Comparison of ENCODE assay signal across 21 cellular contexts in genomic region chr21:38561613-38562012, GRCh38.
DNase-seq lines count a peak whose midpoint lies in the region; ATAC-seq, FAIRE-seq and TF ChIP-seq lines count a peak whose summit lies in the region.
"Had no signal": no experiment of that assay in that cellular context is flagged by ENCODE, and none has a peak within 500 bp of the region (broad histone marks: within the 10 kb centered on the region; RNA-seq: fewer than 3 reads in every experiment).

No MANE protein-coding gene starts in this region.

- FAIRE-seq in colon (lab: Jason Lieb, UNC), result peak; percentile 53
- FAIRE-seq: A204.1, D721Med, G401.6, GM12892, GM19239, H1 had no signal

- H3K4me1 ChIP-seq in mucosa of descending colon (ENCODE audit: low read depth), result peaks cover 7% of the 10 kb centered on the region

- intact Hi-C loops in mucosa of descending colon (cut with DNase I, micrococcal nuclease), result no loop called here

- H3K4me3 ChIP-seq in mucosa of descending colon, result no peak overlapping the region
- H3K4me3 ChIP-seq: BLaER1, GM23248 had no signal

- H3K9me3 ChIP-seq in mucosa of descending colon, result no peaks in the 10 kb centered on the region

- H3K27ac ChIP-seq in 22Rv1, result peak overlapping the region; percentile 72
- H3K27ac ChIP-seq: BLaER1, C4-2B, GM23248 had no signal

- H3K36me3 ChIP-seq in mucosa of descending colon (ENCODE audit: low read depth), result no peaks in the 10 kb centered on the region
- H3K36me3 ChIP-seq: BLaER1 had no signal

- peak; percentile 58 for ATAC-seq in mucosa of descending colon
- ATAC-seq: CD8-positive, alpha-beta T cell had no signal

- DNase-seq in NCI-H748 (lab: John Stamatoyannopoulos, UW; ENCODE audit: unreplicated experiment) (peak; percentile 34), mucosa of descending colon (no peak), COLO829 (ENCODE audit: low spot score) (no peak)
- no peak for DNase-seq in activated T-cell treated with anti-CD3 and anti-CD28 coated beads, Interleukin-2, amount 50 U/mL, for 48 hours
- DNase-seq: CD4-positive, CD25-positive, alpha-beta regulatory T cell; CD8-positive, alpha-beta T cell; DMS 273 treated with DMSO at 0.1 percent for 48 hours; DND-41; GM23248; H7; HCEC 1CT had no signal

- TF ChIP-seq CTCF in 22Rv1 (IDR thresholded peaks at IDR 0.05) (no peak), mucosa of descending colon (IDR thresholded peaks at IDR 0.05) (no peak)
